ENCODE assay signal across 8 cellular contexts in the genomic region with DNA sequence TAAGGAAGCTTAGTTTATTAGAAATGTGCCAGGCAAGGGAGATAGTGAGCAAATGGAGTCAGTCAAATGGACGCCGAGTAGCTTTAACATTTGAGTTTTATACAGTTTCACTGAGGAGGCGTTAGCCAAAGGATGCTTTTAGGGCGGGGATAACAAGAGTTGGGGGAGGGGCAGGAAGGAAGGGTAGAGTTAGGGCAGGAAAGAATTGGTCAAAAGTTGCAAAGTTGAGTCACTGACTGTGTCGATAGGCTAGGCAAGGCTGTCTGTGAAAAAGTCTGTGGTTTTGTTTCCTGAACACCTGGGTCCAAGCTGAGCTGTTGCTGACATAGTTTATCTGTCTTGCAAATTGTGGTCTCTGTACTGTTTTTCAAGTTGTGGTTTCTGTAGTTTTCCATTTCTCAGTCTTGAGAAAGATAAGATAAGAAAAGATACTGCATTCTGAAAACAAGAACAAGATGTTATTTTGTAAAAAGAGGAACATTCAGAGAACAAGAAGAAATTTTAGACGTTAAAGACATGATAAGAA.
DNase-seq lines count a peak whose midpoint lies in the region; ATAC-seq and TF ChIP-seq lines count a peak whose summit lies in the region.

No MANE protein-coding gene starts in this region.

- ATAC-seq in GM18909 (IDR thresholded peaks at IDR 0.05; ENCODE audit: poor library complexity, unreplicated experiment) (peak; percentile 100), HG03064 (IDR thresholded peaks at IDR 0.05; ENCODE audit: low read depth, unreplicated experiment) (peak; percentile 97), T-cell (replicated peaks in 1 of 4) (peak; percentile 97 to 99 (median 98)), naive B cell (ENCODE audit: low read depth in 2 of 2) (peak; percentile 95 to 96)
- peak; percentile 100 for ATAC-seq in activated naive CD8-positive, alpha-beta T cell treated with anti-CD3 and anti-CD28 coated beads, Interleukin-2, amount 50 U/mL, for 24 hours

- no peaks in the 10 kb centered on the region for H3K27me3 Mint-ChIP-seq in T-cell
- H3K27me3 Mint-ChIP-seq in activated naive CD8-positive, alpha-beta T cell treated with anti-CD3 and anti-CD28 coated beads, Interleukin-2, amount 50 U/mL, for 24 hours, result no peaks in the 10 kb centered on the region
- H3K27me3 Mint-ChIP-seq in naive B cell, result no peaks in the 10 kb centered on the region

- peak overlapping the region; percentile 60 to 64 (median 60) for H3K4me3 Mint-ChIP-seq in T-cell
- peak overlapping the region; percentile 56 for H3K4me3 Mint-ChIP-seq in activated naive CD8-positive, alpha-beta T cell treated with anti-CD3 and anti-CD28 coated beads, Interleukin-2, amount 50 U/mL, for 24 hours
- H3K4me3 Mint-ChIP-seq in naive B cell, result peak overlapping the region; percentile 47 to 86 (median 73)

- TF ChIP-seq CTCF in transverse colon (IDR thresholded peaks at IDR 0.05), result no peak
- no peak for TF ChIP-seq CTCF in tibial artery (IDR thresholded peaks at IDR 0.05)

- TF ChIP-seq POLR2A in transverse colon (IDR thresholded peaks at IDR 0.05), result no peak

- H3K4me1 ChIP-seq in transverse colon, result peaks cover 0 to 10% (median 0%) of the 10 kb centered on the region in 4 donors
- no peaks in the 10 kb centered on the region for H3K4me1 ChIP-seq in tibial artery

- in situ Hi-C loops in transverse colon (cut with MboI; ENCODE audit: low pct_ligation_motif_present in 1 of 4, low pct_unique_long_range_greater_than_20kb in 1 of 4, low sequenced_read_pairs in 3 of 4), result no loop called here

- intact Hi-C loops in transverse colon (cut with DNase I; ENCODE audit: low total_unique reads), result no loop called here
- intact Hi-C loops in tibial artery (cut with DNase I; ENCODE audit: low total_unique reads), result no loop called here

- H3K4me3 ChIP-seq in transverse colon, result no peak overlapping the region
- H3K4me3 ChIP-seq in tibial artery, result no peak overlapping the region

- H3K27me3 ChIP-seq in transverse colon (no peaks in the 10 kb centered on the region), tibial artery (no peaks in the 10 kb centered on the region)

- H3K27ac Mint-ChIP-seq in T-cell (peak overlapping the region; percentile 95 to 99), naive B cell (peak overlapping the region; percentile 84 to 97 (median 94))
- H3K27ac Mint-ChIP-seq in activated naive CD8-positive, alpha-beta T cell treated with anti-CD3 and anti-CD28 coated beads, Interleukin-2, amount 50 U/mL, for 24 hours, result peak overlapping the region; percentile 95

- no peaks in the 10 kb centered on the region for H3K36me3 ChIP-seq in transverse colon
- no peaks in the 10 kb centered on the region for H3K36me3 ChIP-seq in tibial artery

- H3K27ac ChIP-seq in transverse colon, result peak overlapping the region; percentile 60 to 77 (median 69)
- no peak overlapping the region for H3K27ac ChIP-seq in tibial artery

- peaks cover 16 to 25% (median 17%) of the 10 kb centered on the region in 3 donors for H3K9me3 Mint-ChIP-seq in T-cell
- H3K9me3 Mint-ChIP-seq in activated naive CD8-positive, alpha-beta T cell treated with anti-CD3 and anti-CD28 coated beads, Interleukin-2, amount 50 U/mL, for 24 hours, result peaks cover 44% of the 10 kb centered on the region
- H3K9me3 Mint-ChIP-seq in naive B cell, result peaks cover 17 to 70% (median 57%) of the 10 kb centered on the region in 7 donors

- H3K9me3 ChIP-seq in transverse colon, result no peaks in the 10 kb centered on the region
- no peaks in the 10 kb centered on the region for H3K9me3 ChIP-seq in tibial artery

- CTCF ChIA-PET in T-cell (lab: Charles Lee), result interaction anchor here (0.6 to 1.2 kb wide), 7 partner anchors 10 to 244 kb away, joined by 3 to 6 read pairs (median 3); no protein-coding TSS in a partner anchor

- POLR2A ChIA-PET in T-cell (lab: Charles Lee), result interaction anchor here (0.6 to 1.2 kb wide), 8 partner anchors 16 to 168 kb away, joined by 3 to 8 read pairs (median 4); a partner anchor contains a TSS

- H3K36me3 Mint-ChIP-seq in T-cell (peaks cover 40% of the 10 kb centered on the region), naive B cell (peaks cover 16 to 35% of the 10 kb centered on the region in 2 donors)
- peaks cover 63% of the 10 kb centered on the region for H3K36me3 Mint-ChIP-seq in activated naive CD8-positive, alpha-beta T cell treated with anti-CD3 and anti-CD28 coated beads, Interleukin-2, amount 50 U/mL, for 24 hours (ENCODE audit: low read depth)

- TF ChIP-seq EP300 in transverse colon (IDR thresholded peaks at IDR 0.05; ENCODE audit: low read depth), result no peak

- DNase-seq in T-cell (peak; percentile 59 to 94 (median 85)), naive B cell (peak; percentile 94), transverse colon (peak; percentile 73), NCI-H748 (lab: John Stamatoyannopoulos, UW; ENCODE audit: unreplicated experiment) (no peak), tibial artery (no peak)
- peak; percentile 80 for DNase-seq in activated naive CD8-positive, alpha-beta T cell treated with anti-CD3 and anti-CD28 coated beads, Interleukin-2, amount 50 U/mL, for 24 hours

- H3K4me1 Mint-ChIP-seq in T-cell (peaks cover 63 to 77% (median 74%) of the 10 kb centered on the region in 3 donors), naive B cell (peaks cover 49 to 78% (median 58%) of the 10 kb centered on the region in 3 donors)
- peaks cover 67% of the 10 kb centered on the region for H3K4me1 Mint-ChIP-seq in activated naive CD8-positive, alpha-beta T cell treated with anti-CD3 and anti-CD28 coated beads, Interleukin-2, amount 50 U/mL, for 24 hours

- WGBS in transverse colon (ENCODE audit: low coverage in 1 of 2), 2 donors, result 43 to 45% methylated on average over 4 to 6 of the region's 6 CpGs

Comparison
In these comparisons a context has a peak if more than half of its experiments do, and no peak if none do; other contexts are left out.
1. DNase-seq: peak in T-cell (34 of 34), activated naive CD8-positive, alpha-beta T cell treated with anti-CD3 and anti-CD28 coated beads, Interleukin-2, amount 50 U/mL, for 24 hours (single experiment), naive B cell (single experiment) and transverse colon (single experiment); none in NCI-H748 (single experiment) and tibial artery (0 of 2).
2. H3K27ac ChIP-seq: peak in transverse colon (4 of 4); none in tibial artery (0 of 2).
3. Peak in every context shown above with its lines, with median percentiles within 50 percentile points of each other: ATAC-seq, H3K27ac Mint-ChIP-seq and H3K4me3 Mint-ChIP-seq.